Comparison of ENCODE assay signal across 9 cellular contexts in the genomic region with DNA sequence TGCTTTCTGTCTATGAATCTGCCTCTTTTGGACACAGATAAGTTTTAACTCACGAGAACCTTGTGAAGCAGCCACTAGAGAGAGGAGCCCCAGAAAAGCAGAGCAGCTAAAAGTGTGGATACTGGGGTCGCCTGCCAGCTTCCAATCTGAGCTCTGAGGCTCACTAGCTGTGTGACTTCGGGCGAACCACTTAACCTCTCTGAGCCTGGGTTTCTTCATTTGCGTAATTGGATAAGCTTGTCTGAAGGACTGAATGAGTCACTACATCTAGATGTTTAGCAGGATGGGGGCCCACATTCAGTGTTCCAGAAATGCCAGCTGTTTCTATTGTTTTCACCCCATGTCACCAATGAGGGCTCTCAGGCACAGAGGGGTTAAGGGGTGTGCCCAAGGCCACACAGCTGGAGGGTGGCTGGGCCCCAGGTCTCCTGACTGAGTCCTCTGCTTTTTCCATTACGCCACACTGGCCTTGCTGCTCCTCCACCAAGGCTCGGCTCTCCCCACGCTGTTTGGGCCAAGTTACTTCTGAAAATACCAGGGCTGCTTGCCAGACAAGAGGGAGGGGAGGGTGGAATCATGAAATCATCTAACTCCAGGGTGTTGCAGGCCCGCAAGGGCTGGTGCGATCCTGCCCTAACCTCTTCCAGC. TPM values are rescaled to one million over a fixed set of nuclear protein-coding genes. Genes with fewer than 3 reads are reported as not detected.
DNase-seq lines count a peak whose midpoint lies in the region; ATAC-seq and TF ChIP-seq lines count a peak whose summit lies in the region.
"Had no signal": no experiment of that assay in that cellular context is flagged by ENCODE, and none has a peak within 500 bp of the region (broad histone marks: within the 10 kb centered on the region; RNA-seq: fewer than 3 reads in every experiment).

No MANE protein-coding gene starts in this region.

- intact Hi-C loops in cardiac septum (cut with DNase I), result loop anchor here (2.0 kb wide), 1 partner anchor 35 kb away; no protein-coding TSS in a partner anchor
- intact Hi-C loops in psoas muscle (cut with DNase I), result no loop called here

- no peaks in the 10 kb centered on the region for H3K4me1 ChIP-seq in psoas muscle

- peak; percentile 77 for DNase-seq in DMS 273 treated with DMSO at 0.1 percent for 48 hours (lab: John Stamatoyannopoulos, UW)
- DNase-seq in amniotic epithelial cell (ENCODE audit: low read depth), result peak; percentile 99
- DNase-seq in cardiac septum (ENCODE audit: low spot score), result peak; percentile 88
- DNase-seq in psoas muscle, result peak; percentile 90 to 93
- DNase-seq in D341Med (ENCODE audit: low spot score), result no peak
- no peak for DNase-seq in activated gamma-delta T cell (lab: John Stamatoyannopoulos, UW)
- DNase-seq in GDM1 (lab: John Stamatoyannopoulos, UW), result no peak
- no peak for DNase-seq in Kasumi-1 (lab: John Stamatoyannopoulos, UW)
- DNase-seq: activated naive CD8-positive, alpha-beta T cell treated with anti-CD3 and anti-CD28 coated beads, Interleukin-2, amount 10 ng/mL, durations not matched to agents 7 days and 5 days had no signal

- no peak for TF ChIP-seq CTCF in psoas muscle (IDR thresholded peaks at IDR 0.05)

- 19 to 40% (median 26%) methylated on average over 10 of the region's 10 CpGs for WGBS in psoas muscle, 3 donors

- H3K27me3 ChIP-seq in psoas muscle (ENCODE audit: insufficient read depth in 3 of 3, low read length in 2 of 3), result no peaks in the 10 kb centered on the region

- no peak overlapping the region for H3K4me3 ChIP-seq in psoas muscle

- no peaks in the 10 kb centered on the region for H3K36me3 ChIP-seq in psoas muscle (ENCODE audit: insufficient read depth in 1 of 2, low read depth in 1 of 2)

- H3K9me3 ChIP-seq in psoas muscle, result no peaks in the 10 kb centered on the region

- H3K27ac ChIP-seq in psoas muscle, result peak overlapping the region; percentile 30

- ATAC-seq in psoas muscle, result peak; percentile 70 to 83 (median 82)

RNA-seq across cellular contexts. Expression of gene SH3PXD2B, which starts 36.2 kb away (rescaled TPM):
- 5.1 TPM for total RNA-seq in cardiac septum
- 1 to 10 TPM; 2.5 to 5.3 (median 3.0) TPM for total RNA-seq in psoas muscle
- polyA plus RNA-seq in psoas muscle, result 1 to 10 TPM in 1 of 3 donors, under 1 TPM in 2; 0.58 to 2.5 (median 0.77) TPM

Comparison
In these comparisons a context has a peak if more than half of its experiments do, and no peak if none do; other contexts are left out.
1. DNase-seq: peak in DMS 273 treated with DMSO at 0.1 percent for 48 hours (single experiment), amniotic epithelial cell (single experiment), cardiac septum (single experiment) and psoas muscle (2 of 2); none in D341Med (single experiment), activated gamma-delta T cell (single experiment), GDM1 (single experiment) and Kasumi-1 (0 of 2).